ENCODE assay signal across 10 cellular contexts in genomic region chr15:32936283-32936918, GRCh38.
DNase-seq lines count a peak whose midpoint lies in the region; ATAC-seq, FAIRE-seq and TF ChIP-seq lines count a peak whose summit lies in the region.
"Had no signal": no experiment of that assay in that cellular context is flagged by ENCODE, and none has a peak within 500 bp of the region (broad histone marks: within the 10 kb centered on the region; RNA-seq: fewer than 3 reads in every experiment).

No MANE protein-coding gene starts in this region.

- no peaks in the 10 kb centered on the region for H4K20me1 ChIP-seq in PC-9 (ENCODE audit: insufficient read depth)

- no peaks in the 10 kb centered on the region for H3K36me3 ChIP-seq in PC-9 (ENCODE audit: low read depth)
- H3K36me3 ChIP-seq: neutrophil had no signal

- H3F3A ChIP-seq in PC-9 (ENCODE audit: insufficient read depth, low read depth) = no peaks in the 10 kb centered on the region

- no peaks in the 10 kb centered on the region for H3K4me1 Mint-ChIP-seq in activated T-cell treated with anti-CD3 and anti-CD28 coated beads, Interleukin-2, amount 50 U/mL, for 24 hours (ENCODE audit: low read depth)
- H3K4me1 Mint-ChIP-seq: activated T-helper 17 cell treated with anti-CD3 and anti-CD28 coated beads, Interleukin-2, amount 50 U/mL, for 72 hours had no signal

- H3K79me2 ChIP-seq in PC-9 (ENCODE audit: low read depth) = no peaks in the 10 kb centered on the region

- H3K4me3 Mint-ChIP-seq in activated T-cell treated with anti-CD3 and anti-CD28 coated beads, Interleukin-2, amount 50 U/mL, for 24 hours = no peak overlapping the region
- H3K4me3 Mint-ChIP-seq: activated T-helper 17 cell treated with anti-CD3 and anti-CD28 coated beads, Interleukin-2, amount 50 U/mL, for 72 hours had no signal

- no peaks in the 10 kb centered on the region for H3K27me3 ChIP-seq in PC-9 (ENCODE audit: insufficient read depth, low read depth)

- TF ChIP-seq CTCF in PC-9 (conservative IDR thresholded peaks at IDR 0.05) (peak; percentile 54), fibroblast of villous mesenchyme (IDR thresholded peaks at IDR 0.05; ENCODE audit: insufficient read depth, low read depth, low read length) (peak; percentile 85)

- H3K4me1 ChIP-seq in PC-9 (replicated peaks; ENCODE audit: insufficient read depth) = no peaks in the 10 kb centered on the region

- no peak overlapping the region for H3K4me3 ChIP-seq in PC-9
- H3K4me3 ChIP-seq in fibroblast of villous mesenchyme (ENCODE audit: low read depth, low read length) = no peak overlapping the region

- no peak overlapping the region for H3K27ac ChIP-seq in PC-9
- H3K27ac ChIP-seq: neutrophil had no signal

- H3K27ac Mint-ChIP-seq in activated T-cell treated with anti-CD3 and anti-CD28 coated beads, Interleukin-2, amount 50 U/mL, for 24 hours = no peak overlapping the region
- H3K27ac Mint-ChIP-seq: activated T-helper 17 cell treated with anti-CD3 and anti-CD28 coated beads, Interleukin-2, amount 50 U/mL, for 72 hours had no signal

- H3K4me2 ChIP-seq in PC-9 = no peak overlapping the region

- no peak for DNase-seq in GM19239 (ENCODE audit: insufficient read length, low spot score)
- no peak for DNase-seq in PC-9
- peak; percentile 71 for DNase-seq in fibroblast of villous mesenchyme (ENCODE audit: low read depth)
- DNase-seq in stromal cell of bone marrow (ENCODE audit: low read depth) = peak; percentile 43
- no peak for DNase-seq in islet precursor cell
- DNase-seq in activated T-cell treated with anti-CD3 and anti-CD28 coated beads, Interleukin-2, amount 50 U/mL, for 24 hours = no peak

- CTCF ChIA-PET in PC-9 (lab: Charles Lee) = interaction anchor here (0.7 kb wide), 1 partner anchor 20 kb away, joined by 3 read pairs; no protein-coding TSS in a partner anchor

- BruUV-seq in PC-9 (replicated peaks; lab: Mats Ljungman, UMichigan) = no TSS peak

- POLR2A ChIA-PET in PC-9 (lab: Charles Lee; ENCODE audit: unreplicated experiment) = no interaction called here

- peaks cover 1% of the 10 kb centered on the region for H3K36me3 Mint-ChIP-seq in activated T-cell treated with anti-CD3 and anti-CD28 coated beads, Interleukin-2, amount 50 U/mL, for 24 hours (ENCODE audit: low read depth)

- FAIRE-seq in GM19239 (lab: Jason Lieb, UNC) = peak; percentile 85

- no peaks in the 10 kb centered on the region for H3K9me3 ChIP-seq in PC-9 (ENCODE audit: insufficient read depth, low read depth)
- H3K9me3 ChIP-seq: neutrophil had no signal

- H3K9me2 ChIP-seq in PC-9 (ENCODE audit: insufficient read depth) = no peaks in the 10 kb centered on the region

- H3K27me3 Mint-ChIP-seq in activated T-cell treated with anti-CD3 and anti-CD28 coated beads, Interleukin-2, amount 50 U/mL, for 24 hours = peaks cover 13% of the 10 kb centered on the region
- H3K27me3 Mint-ChIP-seq: activated T-helper 17 cell treated with anti-CD3 and anti-CD28 coated beads, Interleukin-2, amount 50 U/mL, for 72 hours had no signal

- intact Hi-C loops in PC-9 (cut with micrococcal nuclease; ENCODE audit: unreplicated experiment) = no loop called here

- H2AFZ ChIP-seq in PC-9 = no peak overlapping the region

- no peak for ATAC-seq in GM19455 (IDR thresholded peaks at IDR 0.05; ENCODE audit: unreplicated experiment)
- ATAC-seq in GM21737 (IDR thresholded peaks at IDR 0.05; ENCODE audit: unreplicated experiment) = no peak
- ATAC-seq: activated T-helper 17 cell treated with anti-CD3 and anti-CD28 coated beads, Interleukin-2, amount 50 U/mL, for 72 hours had no signal

- H3K9me3 Mint-ChIP-seq in activated T-cell treated with anti-CD3 and anti-CD28 coated beads, Interleukin-2, amount 50 U/mL, for 24 hours = peaks cover 4% of the 10 kb centered on the region
- H3K9me3 Mint-ChIP-seq: activated T-helper 17 cell treated with anti-CD3 and anti-CD28 coated beads, Interleukin-2, amount 50 U/mL, for 72 hours had no signal

Comparison
In these comparisons a context has a peak if more than half of its experiments do, and no peak if none do; other contexts are left out.
1. DNase-seq: peak in fibroblast of villous mesenchyme (single experiment) and stromal cell of bone marrow (single experiment); none in GM19239 (single experiment), PC-9 (0 of 2), islet precursor cell (single experiment) and activated T-cell treated with anti-CD3 and anti-CD28 coated beads, Interleukin-2, amount 50 U/mL, for 24 hours (single experiment).